In the genomic region with DNA sequence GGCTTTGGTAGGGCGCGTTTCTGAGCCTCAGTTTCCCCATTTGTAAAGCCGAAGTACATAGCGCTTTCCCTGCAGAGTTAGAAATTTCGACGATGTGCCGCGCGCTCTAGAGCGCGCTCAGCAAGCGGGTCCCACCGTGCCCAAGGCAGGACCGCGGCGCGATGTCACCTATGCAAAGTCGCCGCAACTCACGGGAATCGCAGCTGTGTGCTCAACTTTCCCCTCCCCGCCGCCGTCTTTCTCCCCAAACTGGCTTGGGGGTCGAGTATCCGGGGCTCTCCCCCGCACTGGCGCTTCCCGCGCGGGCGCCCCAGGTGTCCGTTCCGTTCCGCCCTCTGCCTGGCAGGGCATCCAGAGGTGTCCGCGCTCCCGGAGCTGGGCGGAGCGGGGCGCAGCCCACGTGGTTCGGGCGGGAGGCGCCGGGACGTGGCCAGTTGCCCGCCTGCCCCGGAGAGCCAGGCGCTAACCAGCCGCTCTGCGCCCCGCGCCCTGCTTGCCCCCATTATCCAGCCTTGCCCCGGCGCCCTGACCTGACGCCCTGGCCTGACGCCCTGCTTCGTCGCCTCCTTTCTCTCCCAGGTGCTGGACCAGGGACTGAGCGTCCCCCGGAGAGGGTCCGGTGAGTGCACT, we compare ENCODE assay signal across 2 cellular contexts.
A peak's percentile ranks its signal among the peaks of the same experiment; 100 is the strongest.
TF ChIP-seq lines count a peak whose summit lies in the region.

A gene with protein sequence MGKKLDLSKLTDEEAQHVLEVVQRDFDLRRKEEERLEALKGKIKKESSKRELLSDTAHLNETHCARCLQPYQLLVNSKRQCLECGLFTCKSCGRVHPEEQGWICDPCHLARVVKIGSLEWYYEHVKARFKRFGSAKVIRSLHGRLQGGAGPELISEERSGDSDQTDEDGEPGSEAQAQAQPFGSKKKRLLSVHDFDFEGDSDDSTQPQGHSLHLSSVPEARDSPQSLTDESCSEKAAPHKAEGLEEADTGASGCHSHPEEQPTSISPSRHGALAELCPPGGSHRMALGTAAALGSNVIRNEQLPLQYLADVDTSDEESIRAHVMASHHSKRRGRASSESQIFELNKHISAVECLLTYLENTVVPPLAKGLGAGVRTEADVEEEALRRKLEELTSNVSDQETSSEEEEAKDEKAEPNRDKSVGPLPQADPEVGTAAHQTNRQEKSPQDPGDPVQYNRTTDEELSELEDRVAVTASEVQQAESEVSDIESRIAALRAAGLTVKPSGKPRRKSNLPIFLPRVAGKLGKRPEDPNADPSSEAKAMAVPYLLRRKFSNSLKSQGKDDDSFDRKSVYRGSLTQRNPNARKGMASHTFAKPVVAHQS (plus strand): TSS at position 433 of the 630 bp plus-strand sequence. CDS start 6,176 bp downstream, outside the sequence.

TF ChIP-seq in HCT116, 20 proteins besides CTCF, POLR2A, EP300 and RAD21:
- TF ChIP-seq CBX3 (IDR thresholded peaks at IDR 0.05; ENCODE audit: low read depth) (no peak), YY1 (IDR thresholded peaks at IDR 0.05; ENCODE audit: extremely low read depth, insufficient replicate concordance, low read depth, low read length) (peak; percentile 35), POLR2AphosphoS5 (IDR thresholded peaks at IDR 0.05; ENCODE audit: low read depth, low read length) (peak; percentile 82)
TF ChIP-seq in HCT116: peak in this region for 2.

TF ChIP-seq in GM12878, 131 proteins besides CTCF, POLR2A, EP300 and RAD21:
- peak; percentile 63 for TF ChIP-seq HDAC6 (IDR thresholded peaks at IDR 0.05; ENCODE audit: unreplicated experiment)
- no peak for TF ChIP-seq NFIC (IDR thresholded peaks at IDR 0.05; ENCODE audit: low read depth, low read length)
